In the genomic region with DNA sequence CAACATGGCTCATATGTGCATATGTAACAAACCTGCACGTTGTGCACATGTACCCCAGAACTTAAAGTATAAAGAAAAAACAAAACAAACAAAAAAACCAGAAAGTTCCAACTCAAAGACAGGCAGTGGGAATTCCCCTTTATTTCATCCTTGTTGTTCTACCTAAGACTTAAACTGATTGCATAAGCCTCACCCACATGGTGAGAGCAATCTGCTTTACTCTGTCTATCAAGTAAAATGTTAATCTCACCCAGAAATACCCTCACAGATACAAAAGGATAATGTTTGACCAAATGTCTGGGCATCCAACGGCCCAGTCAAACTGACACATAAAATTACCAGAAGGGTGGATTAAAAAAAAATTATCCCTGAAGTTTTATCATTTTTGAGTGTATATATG, we compare ENCODE assay signal across 19 cellular contexts.
"Had no signal": no experiment of that assay in that cellular context is flagged by ENCODE, and none has a peak within 500 bp of the region (broad histone marks: within the 10 kb centered on the region; RNA-seq: fewer than 3 reads in every experiment).

No MANE protein-coding gene starts in this region.

- H3K9me3 ChIP-seq: heart left ventricle, mucosa of descending colon, neutrophil, tibial artery, upper lobe of left lung, uterus had no signal

- ATAC-seq: effector memory CD8-positive, alpha-beta T cell; heart left ventricle; mucosa of descending colon; naive thymus-derived CD8-positive, alpha-beta T cell; sciatic nerve; stimulated activated memory B cell treated with anti-CD40 and anti-IgM and Interleukin-4, amounts not matched to agents 10 μg/mL and 1 μg/mL and 100 μg/mL, for 72 hours had no signal

- H3K27me3 ChIP-seq: heart left ventricle, neutrophil, spleen, tibial artery, upper lobe of left lung, uterus had no signal

- H3K36me3 ChIP-seq: heart left ventricle, neutrophil, spleen, tibial artery, upper lobe of left lung, uterus had no signal

- FAIRE-seq: frontal cortex, islet of Langerhans had no signal

- H3K4me3 ChIP-seq: heart left ventricle, mucosa of descending colon, spleen, tibial artery, upper lobe of left lung, uterus had no signal

- H3K4me1 ChIP-seq: heart left ventricle, spleen, tibial artery, upper lobe of left lung, uterus had no signal

- DNase-seq: effector memory CD8-positive, alpha-beta T cell; heart left ventricle; hippocampal formation; kidney glomerular epithelial cell; mucosa of descending colon; naive thymus-derived CD8-positive, alpha-beta T cell; posterior cingulate gyrus; spleen; stimulated activated CD4-positive, alpha-beta T cell treated with anti-CD3 and anti-CD28 coated beads, Interleukin-15, amount 100 ng/mL, for 24 hours; stimulated activated CD4-positive, alpha-beta T cell treated with anti-CD3 and anti-CD28 coated beads, Interleukin-1b, Interleukin-23, amount 100 ng/mL, for 48 hours; stimulated activated CD4-positive, alpha-beta T cell treated with anti-CD3 and anti-CD28 coated beads, Interleukin-4, amount 100 ng/mL, for 24 hours; tibial artery; upper lobe of left lung; uterus had no signal

- H3K27ac ChIP-seq: heart left ventricle, neutrophil, spleen, tibial artery, upper lobe of left lung, uterus had no signal
